ENCODE assay signal across 19 cellular contexts in genomic region chr3:65473746-65474145, GRCh38.
DNase-seq lines count a peak whose midpoint lies in the region; ATAC-seq and TF ChIP-seq lines count a peak whose summit lies in the region.
"Had no signal": no experiment of that assay in that cellular context is flagged by ENCODE, and none has a peak within 500 bp of the region (broad histone marks: within the 10 kb centered on the region; RNA-seq: fewer than 3 reads in every experiment).

No MANE protein-coding gene starts in this region.

- TF ChIP-seq CTCF in choroid plexus epithelial cell (conservative IDR thresholded peaks at IDR 0.05; ENCODE audit: low read depth, low read length) (no peak), nephron progenitor cell (IDR thresholded peaks at IDR 0.05) (no peak), right lobe of liver (IDR thresholded peaks at IDR 0.05) (no peak)
- no peak for TF ChIP-seq CTCF in CD4-positive, alpha-beta T cell (IDR thresholded peaks at IDR 0.05)

- POLR2A ChIA-PET in CD4-positive, alpha-beta T cell (lab: Charles Lee) = no interaction called here

- intact Hi-C loops in CD4-positive, alpha-beta T cell (cut with DNase I, micrococcal nuclease) = no loop called here
- intact Hi-C loops in right lobe of liver (cut with DNase I) = no loop called here
- intact Hi-C loops in left colon (cut with DNase I, micrococcal nuclease) = no loop called here

- peaks cover 15% of the 10 kb centered on the region for H3K36me3 Mint-ChIP-seq in nephron progenitor cell (ENCODE audit: low read depth)
- H3K36me3 Mint-ChIP-seq in CD4-positive, alpha-beta T cell (ENCODE audit: low read depth) = no peaks in the 10 kb centered on the region
- H3K36me3 Mint-ChIP-seq: immature natural killer cell had no signal

- no peaks in the 10 kb centered on the region for H3K27me3 ChIP-seq in CD4-positive, alpha-beta T cell (ENCODE audit: control insufficient read depth, insufficient read depth, low read length)
- H3K27me3 ChIP-seq in right lobe of liver = no peaks in the 10 kb centered on the region

- peak; percentile 44 for DNase-seq in Daoy (ENCODE audit: low read depth)
- peak; percentile 39 for DNase-seq in LHCN-M2 (ENCODE audit: low read depth)
- peak; percentile 23 for DNase-seq in choroid plexus epithelial cell (ENCODE audit: low read depth)
- no peak for DNase-seq in nephron progenitor cell
- no peak for DNase-seq in CD4-positive, alpha-beta T cell
- DNase-seq in GF-D8 (lab: John Stamatoyannopoulos, UW) = no peak
- no peak for DNase-seq in right lobe of liver
- no peak for DNase-seq in left colon
- DNase-seq: activated CD8-positive, alpha-beta T cell treated with anti-CD3 and anti-CD28 coated beads for 36 hours; activated T-cell treated with anti-CD3 and anti-CD28 coated beads, Interleukin-2, amount 50 U/mL, for 72 hours; DMS 273 treated with DMSO at 0.1 percent for 48 hours; glutamatergic neuron; immature natural killer cell; NCI-H1417; NCI-H2171; RPMI8226; stimulated activated CD4-positive, alpha-beta T cell treated with anti-CD3 and anti-CD28 coated beads, Interleukin-1b, Interleukin-23, amount 100 ng/mL, for 48 hours; SW 1271 had no signal

- H3K4me3 ChIP-seq in choroid plexus epithelial cell (ENCODE audit: low read depth, low read length) (no peak overlapping the region), right lobe of liver (no peak overlapping the region)

- no peaks in the 10 kb centered on the region for H3K9me3 ChIP-seq in CD4-positive, alpha-beta T cell (ENCODE audit: control insufficient read depth, low read length)
- no peaks in the 10 kb centered on the region for H3K9me3 ChIP-seq in right lobe of liver

- CTCF ChIA-PET in CD4-positive, alpha-beta T cell (lab: Charles Lee) = no interaction called here

- H3K4me1 ChIP-seq in right lobe of liver = no peaks in the 10 kb centered on the region

- 76% methylated on average over 4 of the region's 4 CpGs for WGBS in right lobe of liver (ENCODE audit: insufficient coverage, low coverage, low lambda C conversion rate, missing lambda C conversion rate)

- no peak overlapping the region for H3K27ac ChIP-seq in CD4-positive, alpha-beta T cell (ENCODE audit: low read depth, low read length)
- H3K27ac ChIP-seq in right lobe of liver = no peak overlapping the region

- H3K9me3 Mint-ChIP-seq in nephron progenitor cell = no peaks in the 10 kb centered on the region
- peaks cover 7% of the 10 kb centered on the region for H3K9me3 Mint-ChIP-seq in CD4-positive, alpha-beta T cell
- H3K9me3 Mint-ChIP-seq: neural crest cell had no signal

- no peak for ATAC-seq in CD4-positive, alpha-beta T cell (ENCODE audit: poor library complexity)
- no peak for ATAC-seq in right lobe of liver
- ATAC-seq in left colon = no peak
- ATAC-seq: activated CD8-positive, alpha-beta T cell treated with anti-CD3 and anti-CD28 coated beads for 36 hours; activated T-cell treated with anti-CD3 and anti-CD28 coated beads, Interleukin-2, amount 50 U/mL, for 72 hours had no signal

- peaks cover 4% of the 10 kb centered on the region for H3K4me1 Mint-ChIP-seq in nephron progenitor cell
- no peaks in the 10 kb centered on the region for H3K4me1 Mint-ChIP-seq in CD4-positive, alpha-beta T cell (ENCODE audit: low read depth)
- H3K4me1 Mint-ChIP-seq: immature natural killer cell had no signal

- no peaks in the 10 kb centered on the region for H3K27me3 Mint-ChIP-seq in nephron progenitor cell (ENCODE audit: low read depth, poor library complexity)
- H3K27me3 Mint-ChIP-seq in CD4-positive, alpha-beta T cell = no peaks in the 10 kb centered on the region
- H3K27me3 Mint-ChIP-seq: activated CD8-positive, alpha-beta T cell treated with anti-CD3 and anti-CD28 coated beads for 36 hours had no signal

- H3K27ac Mint-ChIP-seq in nephron progenitor cell = peak overlapping the region; percentile 79
- H3K27ac Mint-ChIP-seq in CD4-positive, alpha-beta T cell = no peak overlapping the region
- H3K27ac Mint-ChIP-seq: activated CD8-positive, alpha-beta T cell treated with anti-CD3 and anti-CD28 coated beads for 36 hours; activated T-cell treated with anti-CD3 and anti-CD28 coated beads, Interleukin-2, amount 50 U/mL, for 72 hours; immature natural killer cell had no signal

- no peak for TF ChIP-seq POLR2A in right lobe of liver (IDR thresholded peaks at IDR 0.05)

- no peak overlapping the region for H3K4me3 Mint-ChIP-seq in nephron progenitor cell
- H3K4me3 Mint-ChIP-seq in CD4-positive, alpha-beta T cell = no peak overlapping the region
- H3K4me3 Mint-ChIP-seq: activated CD8-positive, alpha-beta T cell treated with anti-CD3 and anti-CD28 coated beads for 36 hours; activated T-cell treated with anti-CD3 and anti-CD28 coated beads, Interleukin-2, amount 50 U/mL, for 72 hours; immature natural killer cell; neural crest cell had no signal

- no peaks in the 10 kb centered on the region for H3K36me3 ChIP-seq in right lobe of liver

Comparison
In these comparisons a context has a peak if more than half of its experiments do, and no peak if none do; other contexts are left out.
1. DNase-seq: peak in Daoy (single experiment), LHCN-M2 (single experiment) and choroid plexus epithelial cell (single experiment); none in nephron progenitor cell (single experiment), CD4-positive, alpha-beta T cell (0 of 10), GF-D8 (single experiment), right lobe of liver (0 of 3) and left colon (0 of 2).